27 cellular contexts compared by ENCODE assay signal in genomic region chr13:22189176-22190048, GRCh38.
"Had no signal": no experiment of that assay in that cellular context is flagged by ENCODE, and none has a peak within 500 bp of the region (broad histone marks: within the 10 kb centered on the region; RNA-seq: fewer than 3 reads in every experiment).

No MANE protein-coding gene starts in this region.

- H2AFZ ChIP-seq: hepatocyte had no signal

- H3K4me3 ChIP-seq: adrenal gland, ascending aorta, hepatocyte, left lung, testis, upper lobe of left lung had no signal

- H3K4me1 ChIP-seq: adrenal gland, ascending aorta, left lung, testis, upper lobe of left lung had no signal

- H3K27ac ChIP-seq: adrenal gland, ascending aorta, brain microvascular endothelial cell, hepatocyte, left lung, testis, upper lobe of left lung had no signal

- H3K27me3 ChIP-seq: adrenal gland, ascending aorta, brain microvascular endothelial cell, hepatocyte, left lung, testis, upper lobe of left lung had no signal

- H3K4me3 Mint-ChIP-seq: activated T-cell treated with anti-CD3 and anti-CD28 coated beads, Interleukin-2, amount 50 U/mL, for 24 hours; activated T-helper 17 cell treated with anti-CD3 and anti-CD28 coated beads, Interleukin-2, amount 50 U/mL, for 72 hours; immature natural killer cell; naive thymus-derived CD8-positive, alpha-beta T cell had no signal

- H3K27me3 Mint-ChIP-seq: activated T-cell treated with anti-CD3 and anti-CD28 coated beads, Interleukin-2, amount 50 U/mL, for 24 hours; activated T-helper 17 cell treated with anti-CD3 and anti-CD28 coated beads, Interleukin-2, amount 50 U/mL, for 72 hours; naive thymus-derived CD8-positive, alpha-beta T cell had no signal

- DNase-seq: activated CD4-positive, alpha-beta T cell treated with anti-CD3 and anti-CD28 coated beads for 1 hour; activated CD4-positive, alpha-beta T cell treated with anti-CD3 and anti-CD28 coated beads, Interleukin-2, amount 50 U/mL, for 1 hour; activated CD8-positive, alpha-beta memory T cell treated with anti-CD3 and anti-CD28 coated beads for 24 hours; activated CD8-positive, alpha-beta memory T cell treated with anti-CD3 and anti-CD28 coated beads, Interleukin-2, amount 50 U/mL, for 4 hours; activated T-cell treated with anti-CD3 and anti-CD28 coated beads, Interleukin-2, amount 50 U/mL, for 24 hours; brain microvascular endothelial cell; caudate nucleus; dermis blood vessel endothelial cell; effector memory CD4-positive, alpha-beta T cell; foreskin melanocyte; glutamatergic neuron; immature natural killer cell; left lung; naive thymus-derived CD8-positive, alpha-beta T cell; retina; stimulated activated CD4-positive, alpha-beta T cell treated with anti-CD3 and anti-CD28 coated beads, Interleukin-2, amount 100 ng/mL, for 48 hours; stimulated activated CD8-positive, alpha-beta memory T cell treated with anti-CD3 and anti-CD28 coated beads, Interleukin-4, amount 100 ng/mL, for 48 hours; stimulated activated naive CD4-positive, alpha-beta T cell; T-helper 9 cell; testis; upper lobe of left lung had no signal

- H3K36me3 ChIP-seq: adrenal gland, ascending aorta, brain microvascular endothelial cell, left lung, upper lobe of left lung had no signal

- H3K4me2 ChIP-seq: hepatocyte had no signal

- ATAC-seq: activated naive CD4-positive, alpha-beta T cell treated with anti-CD3 and anti-CD28 coated beads, Interleukin-2, amount 50 U/mL, for 72 hours; activated T-helper 17 cell treated with anti-CD3 and anti-CD28 coated beads, Interleukin-2, amount 50 U/mL, for 72 hours; left lung; naive thymus-derived CD8-positive, alpha-beta T cell had no signal

- H3K36me3 Mint-ChIP-seq: activated naive CD4-positive, alpha-beta T cell treated with anti-CD3 and anti-CD28 coated beads, Interleukin-2, amount 50 U/mL, for 72 hours; immature natural killer cell; naive thymus-derived CD8-positive, alpha-beta T cell had no signal

- H3K27ac Mint-ChIP-seq: activated naive CD4-positive, alpha-beta T cell treated with anti-CD3 and anti-CD28 coated beads, Interleukin-2, amount 50 U/mL, for 72 hours; activated T-cell treated with anti-CD3 and anti-CD28 coated beads, Interleukin-2, amount 50 U/mL, for 24 hours; activated T-helper 17 cell treated with anti-CD3 and anti-CD28 coated beads, Interleukin-2, amount 50 U/mL, for 72 hours; immature natural killer cell; naive thymus-derived CD8-positive, alpha-beta T cell; progenitor cell of endocrine pancreas had no signal

- H3K9me3 ChIP-seq: adrenal gland, ascending aorta, left lung, testis, upper lobe of left lung had no signal

- H3K4me1 Mint-ChIP-seq: activated T-helper 17 cell treated with anti-CD3 and anti-CD28 coated beads, Interleukin-2, amount 50 U/mL, for 72 hours; immature natural killer cell had no signal

- H3K9me3 Mint-ChIP-seq: activated naive CD4-positive, alpha-beta T cell treated with anti-CD3 and anti-CD28 coated beads, Interleukin-2, amount 50 U/mL, for 72 hours; activated T-cell treated with anti-CD3 and anti-CD28 coated beads, Interleukin-2, amount 50 U/mL, for 24 hours; activated T-helper 17 cell treated with anti-CD3 and anti-CD28 coated beads, Interleukin-2, amount 50 U/mL, for 72 hours; immature natural killer cell had no signal
